ENCODE assay signal across 1 cellular context in the genomic region with DNA sequence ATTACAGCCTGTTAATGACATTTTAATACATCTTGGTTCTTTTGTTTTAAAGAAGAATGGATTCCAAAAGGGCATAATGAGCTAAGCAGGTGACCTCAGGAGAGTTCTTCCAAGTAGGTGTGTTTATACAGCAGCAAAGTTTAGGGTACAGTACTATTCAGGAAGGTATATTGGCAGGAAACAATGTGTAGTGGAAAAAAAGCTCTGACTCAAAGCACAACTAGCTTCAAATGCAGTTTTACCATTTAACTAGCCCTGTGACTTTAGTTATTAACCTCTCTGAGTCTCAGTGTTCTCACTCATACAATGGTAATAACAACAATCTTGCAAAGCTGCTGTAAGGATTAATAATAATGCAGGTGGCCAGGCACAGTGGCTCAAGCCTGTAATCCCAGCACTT.
TF ChIP-seq lines count a peak whose summit lies in the region.

No MANE protein-coding gene starts in this region.

TF ChIP-seq in GM23338, 12 proteins besides CTCF, POLR2A, EP300 and RAD21 (continued from another document):
- TF ChIP-seq, protein P1, sequence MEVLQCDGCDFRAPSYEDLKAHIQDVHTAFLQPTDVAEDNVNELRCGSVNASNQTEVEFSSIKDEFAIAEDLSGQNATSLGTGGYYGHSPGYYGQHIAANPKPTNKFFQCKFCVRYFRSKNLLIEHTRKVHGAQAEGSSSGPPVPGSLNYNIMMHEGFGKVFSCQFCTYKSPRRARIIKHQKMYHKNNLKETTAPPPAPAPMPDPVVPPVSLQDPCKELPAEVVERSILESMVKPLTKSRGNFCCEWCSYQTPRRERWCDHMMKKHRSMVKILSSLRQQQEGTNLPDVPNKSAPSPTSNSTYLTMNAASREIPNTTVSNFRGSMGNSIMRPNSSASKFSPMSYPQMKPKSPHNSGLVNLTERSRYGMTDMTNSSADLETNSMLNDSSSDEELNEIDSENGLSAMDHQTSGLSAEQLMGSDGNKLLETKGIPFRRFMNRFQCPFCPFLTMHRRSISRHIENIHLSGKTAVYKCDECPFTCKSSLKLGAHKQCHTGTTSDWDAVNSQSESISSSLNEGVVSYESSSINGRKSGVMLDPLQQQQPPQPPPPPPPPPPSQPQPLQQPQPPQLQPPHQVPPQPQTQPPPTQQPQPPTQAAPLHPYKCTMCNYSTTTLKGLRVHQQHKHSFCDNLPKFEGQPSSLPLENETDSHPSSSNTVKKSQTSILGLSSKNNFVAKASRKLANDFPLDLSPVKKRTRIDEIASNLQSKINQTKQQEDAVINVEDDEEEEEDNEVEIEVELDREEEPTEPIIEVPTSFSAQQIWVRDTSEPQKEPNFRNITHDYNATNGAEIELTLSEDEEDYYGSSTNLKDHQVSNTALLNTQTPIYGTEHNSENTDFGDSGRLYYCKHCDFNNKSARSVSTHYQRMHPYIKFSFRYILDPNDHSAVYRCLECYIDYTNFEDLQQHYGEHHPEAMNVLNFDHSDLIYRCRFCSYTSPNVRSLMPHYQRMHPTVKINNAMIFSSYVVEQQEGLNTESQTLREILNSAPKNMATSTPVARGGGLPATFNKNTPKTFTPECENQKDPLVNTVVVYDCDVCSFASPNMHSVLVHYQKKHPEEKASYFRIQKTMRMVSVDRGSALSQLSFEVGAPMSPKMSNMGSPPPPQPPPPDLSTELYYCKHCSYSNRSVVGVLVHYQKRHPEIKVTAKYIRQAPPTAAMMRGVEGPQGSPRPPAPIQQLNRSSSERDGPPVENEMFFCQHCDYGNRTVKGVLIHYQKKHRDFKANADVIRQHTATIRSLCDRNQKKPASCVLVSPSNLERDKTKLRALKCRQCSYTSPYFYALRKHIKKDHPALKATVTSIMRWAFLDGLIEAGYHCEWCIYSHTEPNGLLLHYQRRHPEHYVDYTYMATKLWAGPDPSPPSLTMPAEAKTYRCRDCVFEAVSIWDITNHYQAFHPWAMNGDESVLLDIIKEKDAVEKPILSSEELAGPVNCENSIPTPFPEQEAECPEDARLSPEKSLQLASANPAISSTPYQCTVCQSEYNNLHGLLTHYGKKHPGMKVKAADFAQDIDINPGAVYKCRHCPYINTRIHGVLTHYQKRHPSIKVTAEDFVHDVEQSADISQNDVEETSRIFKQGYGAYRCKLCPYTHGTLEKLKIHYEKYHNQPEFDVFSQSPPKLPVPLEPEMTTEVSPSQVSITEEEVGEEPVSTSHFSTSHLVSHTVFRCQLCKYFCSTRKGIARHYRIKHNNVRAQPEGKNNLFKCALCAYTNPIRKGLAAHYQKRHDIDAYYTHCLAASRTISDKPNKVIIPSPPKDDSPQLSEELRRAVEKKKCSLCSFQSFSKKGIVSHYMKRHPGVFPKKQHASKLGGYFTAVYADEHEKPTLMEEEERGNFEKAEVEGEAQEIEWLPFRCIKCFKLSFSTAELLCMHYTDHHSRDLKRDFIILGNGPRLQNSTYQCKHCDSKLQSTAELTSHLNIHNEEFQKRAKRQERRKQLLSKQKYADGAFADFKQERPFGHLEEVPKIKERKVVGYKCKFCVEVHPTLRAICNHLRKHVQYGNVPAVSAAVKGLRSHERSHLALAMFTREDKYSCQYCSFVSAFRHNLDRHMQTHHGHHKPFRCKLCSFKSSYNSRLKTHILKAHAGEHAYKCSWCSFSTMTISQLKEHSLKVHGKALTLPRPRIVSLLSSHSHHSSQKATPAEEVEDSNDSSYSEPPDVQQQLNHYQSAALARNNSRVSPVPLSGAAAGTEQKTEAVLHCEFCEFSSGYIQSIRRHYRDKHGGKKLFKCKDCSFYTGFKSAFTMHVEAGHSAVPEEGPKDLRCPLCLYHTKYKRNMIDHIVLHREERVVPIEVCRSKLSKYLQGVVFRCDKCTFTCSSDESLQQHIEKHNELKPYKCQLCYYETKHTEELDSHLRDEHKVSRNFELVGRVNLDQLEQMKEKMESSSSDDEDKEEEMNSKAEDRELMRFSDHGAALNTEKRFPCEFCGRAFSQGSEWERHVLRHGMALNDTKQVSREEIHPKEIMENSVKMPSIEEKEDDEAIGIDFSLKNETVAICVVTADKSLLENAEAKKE (CRISPR knock-in tag; IDR thresholded peaks at IDR 0.05): no peak
- no peak for TF ChIP-seq ZNF114 (CRISPR knock-in tag; IDR thresholded peaks at IDR 0.05)
